6 cellular contexts compared by ENCODE assay signal in the genomic region with DNA sequence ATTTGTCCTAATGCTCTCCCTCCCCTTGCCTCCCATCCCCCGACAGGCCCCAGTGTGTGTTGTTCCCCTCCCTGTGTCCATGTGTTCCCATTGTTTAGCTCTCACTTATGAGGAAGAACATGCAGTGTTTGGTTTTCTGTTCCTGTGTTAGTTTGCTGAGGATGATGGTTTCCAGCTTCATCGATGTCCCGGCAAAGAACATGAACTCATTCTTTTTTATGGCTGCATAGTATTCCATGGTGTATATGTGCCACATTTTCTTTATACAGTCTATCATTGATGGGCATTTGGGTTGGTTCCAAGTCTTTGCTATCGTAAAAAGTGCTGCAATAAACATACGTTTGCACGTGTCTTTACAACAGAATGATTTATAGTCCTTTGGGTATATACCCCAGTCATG. TPM values are rescaled to one million over a fixed set of nuclear protein-coding genes. Genes with fewer than 3 reads are reported as not detected.
"Had no signal": no experiment of that assay in that cellular context is flagged by ENCODE, and none has a peak within 500 bp of the region (broad histone marks: within the 10 kb centered on the region; RNA-seq: fewer than 3 reads in every experiment).

No MANE protein-coding gene starts in this region.

RNA-seq across cellular contexts. Expression of a gene that starts 52.4 kb away (rescaled TPM):
- total RNA-seq: hepatocyte, kidney epithelial cell, lung microvascular endothelial cell, mammary epithelial cell, myocyte had no signal
- polyA plus RNA-seq: hepatocyte, keratinocyte had no signal
